Comparison of ENCODE assay signal across 29 cellular contexts in genomic region chr12:72578327-72578726, GRCh38.
"Had no signal": no experiment of that assay in that cellular context is flagged by ENCODE, and none has a peak within 500 bp of the region (broad histone marks: within the 10 kb centered on the region; RNA-seq: fewer than 3 reads in every experiment).

No MANE protein-coding gene starts in this region.

- H3K27ac ChIP-seq: brain microvascular endothelial cell, WERI-Rb-1 had no signal

- DNase-seq: activated CD4-positive, alpha-beta T cell treated with anti-CD3 and anti-CD28 coated beads for 1 hour; activated CD4-positive, alpha-beta T cell treated with anti-CD3 and anti-CD28 coated beads for 48 hours; activated CD4-positive, alpha-beta T cell treated with anti-CD3 and anti-CD28 coated beads, Interleukin-2, amount 50 U/mL, for 4 hours; activated CD4-positive, CD25-positive, alpha-beta regulatory T cell; activated CD8-positive, alpha-beta T cell treated with anti-CD3 and anti-CD28 coated beads for 36 hours; activated effector memory CD4-positive, alpha-beta T cell treated with anti-CD3 and anti-CD28 coated beads, Interleukin-2, amount 50 U/mL, for 16 hours; activated naive CD4-positive, alpha-beta T cell; activated naive CD4-positive, alpha-beta T cell treated with anti-CD3 and anti-CD28 coated beads, Interleukin-2, amount 50 U/mL, for 16 hours; activated naive CD8-positive, alpha-beta T cell treated with anti-CD3 and anti-CD28 coated beads for 36 hours; activated T-cell treated with anti-CD3 and anti-CD28 coated beads, Interleukin-2, amount 50 U/mL, for 1 hour; activated T-cell treated with anti-CD3 and anti-CD28 coated beads, Interleukin-2, amount 50 U/mL, for 72 hours; amniotic stem cell; aorta; brain microvascular endothelial cell; central memory CD4-positive, alpha-beta T cell; NCI-H1048; NCI-H1105 treated with DMSO at 0.1 percent for 48 hours; NCI-H1436; NCI-H1694; NCI-H510A; NCI-H526; NK-92 treated with Interleukin-12 subunit alpha and Interleukin-12 subunit beta, amount 100 ng/mL, for 24 hours; Right ventricle myocardium superior; SW 1271; T-helper 1 cell; T1000; WERI-Rb-1 had no signal

- FAIRE-seq: colon, TTC549 had no signal

- H3K27me3 ChIP-seq: brain microvascular endothelial cell had no signal

- H3K36me3 ChIP-seq: brain microvascular endothelial cell, WERI-Rb-1 had no signal
